In the genomic region with DNA sequence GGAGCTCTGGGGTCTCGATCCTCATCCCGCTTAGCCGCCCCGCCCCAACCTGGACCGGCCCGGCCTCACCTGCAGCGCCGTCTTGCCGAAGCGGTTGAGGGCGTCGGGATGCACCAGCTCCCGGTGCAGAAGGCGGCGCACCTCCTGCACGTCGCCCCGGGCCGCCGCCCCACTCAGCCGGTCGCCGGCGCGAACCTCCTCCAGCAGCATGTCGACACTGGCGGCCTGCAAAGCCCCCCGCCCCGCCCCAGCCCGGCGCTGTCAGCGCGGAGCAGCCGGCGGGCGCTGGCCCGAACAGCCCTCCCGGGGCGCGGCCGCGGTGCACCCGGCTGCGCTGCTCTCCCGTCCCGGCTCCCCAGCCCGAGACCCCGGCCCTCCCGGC, we compare ENCODE assay signal across 1 cellular context.
TF ChIP-seq lines count a peak whose summit lies in the region.

No MANE protein-coding gene starts in this region.

TF ChIP-seq in endothelial cell of umbilical vein, 7 proteins besides CTCF, POLR2A, EP300 and RAD21:
- no peak for TF ChIP-seq GATA2 (IDR thresholded peaks at IDR 0.05; ENCODE audit: insufficient read depth, insufficient read length, low read depth, low read length)
- no peak for TF ChIP-seq EZH2 (IDR thresholded peaks at IDR 0.05; ENCODE audit: borderline replicate concordance, low read depth, low read length, severe bottlenecking)
- no peak for TF ChIP-seq POLR2AphosphoS5 (IDR thresholded peaks at IDR 0.05; ENCODE audit: insufficient read depth, low read depth, low read length)
- TF ChIP-seq, protein P1, sequence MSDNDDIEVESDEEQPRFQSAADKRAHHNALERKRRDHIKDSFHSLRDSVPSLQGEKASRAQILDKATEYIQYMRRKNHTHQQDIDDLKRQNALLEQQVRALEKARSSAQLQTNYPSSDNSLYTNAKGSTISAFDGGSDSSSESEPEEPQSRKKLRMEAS (IDR thresholded peaks at IDR 0.05; ENCODE audit: insufficient read depth, insufficient read length): no peak
- no peak for TF ChIP-seq FOS (IDR thresholded peaks at IDR 0.05; ENCODE audit: borderline replicate concordance, insufficient read depth, low read length)
- TF ChIP-seq MYC (IDR thresholded peaks at IDR 0.05; ENCODE audit: low read depth, low read length): no peak
- TF ChIP-seq JUN (IDR thresholded peaks at IDR 0.05; ENCODE audit: borderline replicate concordance, insufficient read depth, insufficient read length, low read depth): no peak
